ENCODE assay signal across 13 cellular contexts in genomic region chr7:117134885-117135552, GRCh38.
DNase-seq lines count a peak whose midpoint lies in the region; ATAC-seq, FAIRE-seq and TF ChIP-seq lines count a peak whose summit lies in the region.
"Had no signal": no experiment of that assay in that cellular context is flagged by ENCODE, and none has a peak within 500 bp of the region (broad histone marks: within the 10 kb centered on the region; RNA-seq: fewer than 3 reads in every experiment).

No MANE protein-coding gene starts in this region.

- no peak overlapping the region for H2AFZ ChIP-seq in astrocyte (ENCODE audit: low read depth, low read length)

- no peaks in the 10 kb centered on the region for H3K9me3 ChIP-seq in astrocyte (ENCODE audit: insufficient read depth, low read depth, low read length)
- no peaks in the 10 kb centered on the region for H3K9me3 ChIP-seq in MG63
- H3K9me3 ChIP-seq: uterus had no signal

- no peak for TF ChIP-seq CTCF in astrocyte (IDR thresholded peaks at IDR 0.05; ENCODE audit: insufficient read depth, low read depth, low read length)

- H3K36me3 Mint-ChIP-seq in astrocyte (ENCODE audit: low read depth, unreplicated experiment): peaks cover 8% of the 10 kb centered on the region

- no peaks in the 10 kb centered on the region for H3K9me3 Mint-ChIP-seq in astrocyte (ENCODE audit: unreplicated experiment)
- H3K9me3 Mint-ChIP-seq: activated CD4-positive, alpha-beta T cell treated with anti-CD3 and anti-CD28 coated beads, Interleukin-2, amount 10 ng/mL, durations not matched to agents 24 days and 14 days; activated naive CD8-positive, alpha-beta T cell treated with anti-CD3 and anti-CD28 coated beads, Interleukin-2, amount 10 ng/mL, durations not matched to agents 7 days and 5 days had no signal

- peaks cover 31% of the 10 kb centered on the region for H3K4me1 ChIP-seq in astrocyte (ENCODE audit: insufficient read depth, low read length)
- H3K4me1 ChIP-seq: uterus had no signal

- no peak overlapping the region for H3K4me3 Mint-ChIP-seq in astrocyte (ENCODE audit: unreplicated experiment)
- H3K4me3 Mint-ChIP-seq: activated CD4-positive, alpha-beta T cell treated with anti-CD3 and anti-CD28 coated beads, Interleukin-2, amount 10 ng/mL, durations not matched to agents 24 days and 14 days; activated naive CD8-positive, alpha-beta T cell treated with anti-CD3 and anti-CD28 coated beads, Interleukin-2, amount 10 ng/mL, durations not matched to agents 7 days and 5 days had no signal

- H3K36me3 ChIP-seq in astrocyte (ENCODE audit: insufficient read depth, low read length): peaks cover 3% of the 10 kb centered on the region
- H3K36me3 ChIP-seq in MG63: no peaks in the 10 kb centered on the region; the same call in 1 of the 2 replicates
- H3K36me3 ChIP-seq: uterus had no signal

- no peak overlapping the region for H3K4me2 ChIP-seq in astrocyte (ENCODE audit: low read length)

- H3K79me2 ChIP-seq in astrocyte (ENCODE audit: insufficient read depth, low read length): no peaks in the 10 kb centered on the region

- FAIRE-seq in astrocyte (lab: Jason Lieb, UNC): no peak

- no peaks in the 10 kb centered on the region for H3K27me3 Mint-ChIP-seq in astrocyte (ENCODE audit: low read depth, unreplicated experiment)
- H3K27me3 Mint-ChIP-seq: activated CD4-positive, alpha-beta T cell treated with anti-CD3 and anti-CD28 coated beads, Interleukin-2, amount 10 ng/mL, durations not matched to agents 24 days and 14 days had no signal

- H3K4me3 ChIP-seq in astrocyte (ENCODE audit: insufficient read depth, low read depth, low read length): no peak overlapping the region
- no peak overlapping the region for H3K4me3 ChIP-seq in MG63
- H3K4me3 ChIP-seq: uterus had no signal

- H4K20me1 ChIP-seq in astrocyte (ENCODE audit: insufficient read depth, low read length): no peaks in the 10 kb centered on the region

- DNase-seq in Ammon's horn (ENCODE audit: low spot score): peak; percentile 47
- peak; percentile 59 for DNase-seq in astrocyte (ENCODE audit: low read depth)
- no peak for DNase-seq in activated gamma-delta T cell treated with Interleukin-2 at 50 U/mL for 16 hours
- DNase-seq in MG63: no peak
- DNase-seq in activated effector memory CD4-positive, alpha-beta T cell treated with Interleukin-2 at 50 U/mL for 16 hours: no peak
- DNase-seq in posterior vena cava (ENCODE audit: low spot score): no peak
- DNase-seq: activated CD4-positive, alpha-beta T cell treated with anti-CD3 and anti-CD28 coated beads, Interleukin-2, amount 10 ng/mL, durations not matched to agents 24 days and 14 days; activated naive CD8-positive, alpha-beta T cell treated with anti-CD3 and anti-CD28 coated beads, Interleukin-2, amount 10 ng/mL, durations not matched to agents 7 days and 5 days; NCI-H510A treated with DMSO at 0.1 percent for 48 hours; SIG-M5; uterus had no signal

- peak overlapping the region; percentile 2 for H3K9ac ChIP-seq in astrocyte (ENCODE audit: low read length)

- peak overlapping the region; percentile 73 for H3K27ac Mint-ChIP-seq in astrocyte (ENCODE audit: unreplicated experiment)
- H3K27ac Mint-ChIP-seq: activated CD4-positive, alpha-beta T cell treated with anti-CD3 and anti-CD28 coated beads, Interleukin-2, amount 10 ng/mL, durations not matched to agents 24 days and 14 days; activated naive CD8-positive, alpha-beta T cell treated with anti-CD3 and anti-CD28 coated beads, Interleukin-2, amount 10 ng/mL, durations not matched to agents 7 days and 5 days had no signal

- ATAC-seq in GM19463 (IDR thresholded peaks at IDR 0.05; ENCODE audit: unreplicated experiment) (peak; percentile 62), HG03139 (IDR thresholded peaks at IDR 0.05; ENCODE audit: unreplicated experiment) (peak; percentile 57)

- H3K4me1 Mint-ChIP-seq in astrocyte (ENCODE audit: low read depth, unreplicated experiment): peaks cover 58% of the 10 kb centered on the region

- intact Hi-C loops in posterior vena cava (cut with DNase I): no loop called here

- H3K27me3 ChIP-seq in astrocyte (ENCODE audit: insufficient read depth, low read length) (no peaks in the 10 kb centered on the region), MG63 (no peaks in the 10 kb centered on the region)
- H3K27me3 ChIP-seq: uterus had no signal

- no peak overlapping the region for H3K27ac ChIP-seq in astrocyte (ENCODE audit: low read depth, low read length)
- H3K27ac ChIP-seq: uterus had no signal

Comparison
In these comparisons a context has a peak if more than half of its experiments do, and no peak if none do; other contexts are left out.
1. DNase-seq: peak in Ammon's horn (single experiment) and astrocyte (single experiment); none in activated gamma-delta T cell treated with Interleukin-2 at 50 U/mL for 16 hours (single experiment), MG63 (single experiment), activated effector memory CD4-positive, alpha-beta T cell treated with Interleukin-2 at 50 U/mL for 16 hours (single experiment) and posterior vena cava (single experiment).